8 cellular contexts compared by ENCODE assay signal in genomic region chr3:38040400-38040799, GRCh38. TPM values are rescaled to one million over a fixed set of nuclear protein-coding genes. Genes with fewer than 3 reads are reported as not detected.
A peak's percentile ranks its signal among the peaks of the same experiment; 100 is the strongest.
DNase-seq lines count a peak whose midpoint lies in the region; ATAC-seq and TF ChIP-seq lines count a peak whose summit lies in the region.
"Had no signal": no experiment of that assay in that cellular context is flagged by ENCODE, and none has a peak within 500 bp of the region (broad histone marks: within the 10 kb centered on the region; RNA-seq: fewer than 3 reads in every experiment).

No MANE protein-coding gene starts in this region.

- TF ChIP-seq CTCF in CD8-positive, alpha-beta T cell (IDR thresholded peaks at IDR 0.05): no peak
- no peak for TF ChIP-seq CTCF in OCI-LY1 (IDR thresholded peaks at IDR 0.05; ENCODE audit: low read length)
- TF ChIP-seq CTCF in neural progenitor cell (IDR thresholded peaks at IDR 0.05): no peak

- H3K4me2 ChIP-seq in OCI-LY1 (ENCODE audit: low read length) (peak overlapping the region; percentile 70; the same call in 1 of the 2 replicates), neural progenitor cell (no peak overlapping the region)
- H3K4me2 ChIP-seq: SK-N-SH had no signal

- H3K4me1 Mint-ChIP-seq in CD8-positive, alpha-beta T cell (ENCODE audit: low read depth): peaks cover 27% of the 10 kb centered on the region
- peaks cover 55% of the 10 kb centered on the region for H3K4me1 Mint-ChIP-seq in dendritic cell treated with granulocyte-macrophage colony-stimulating factor and Interleukin-4, amounts not matched to agents 40 ng/mL and 50 ng/mL, for 4 days (ENCODE audit: low read depth)
- peaks cover 10% of the 10 kb centered on the region for H3K4me1 Mint-ChIP-seq in neural progenitor cell

- peak overlapping the region; percentile 62 for H3K27ac ChIP-seq in CD8-positive, alpha-beta T cell (ENCODE audit: low read depth, low read length)
- no peak overlapping the region for H3K27ac ChIP-seq in OCI-LY1 (ENCODE audit: low read depth, low read length, poor library complexity, severe bottlenecking)
- no peak overlapping the region for H3K27ac ChIP-seq in neural progenitor cell

- H3K9me3 ChIP-seq in CD8-positive, alpha-beta T cell (ENCODE audit: low read length): no peaks in the 10 kb centered on the region
- H3K9me3 ChIP-seq in OCI-LY1 (ENCODE audit: low read length): no peaks in the 10 kb centered on the region
- no peaks in the 10 kb centered on the region for H3K9me3 ChIP-seq in neural progenitor cell (ENCODE audit: low read depth)
- H3K9me3 ChIP-seq: SK-N-SH had no signal

- H3K27me3 ChIP-seq in CD8-positive, alpha-beta T cell (ENCODE audit: insufficient read depth, low read length): no peaks in the 10 kb centered on the region
- H3K27me3 ChIP-seq in OCI-LY1 (ENCODE audit: insufficient read depth, low read length) (no peaks in the 10 kb centered on the region), neural progenitor cell (peaks cover 53% of the 10 kb centered on the region)

- H3K4me3 ChIP-seq in CD8-positive, alpha-beta T cell (ENCODE audit: low read depth, low read length): peak overlapping the region; percentile 65
- H3K4me3 ChIP-seq in OCI-LY1 (ENCODE audit: low read depth, low read length, poor library complexity, severe bottlenecking) (peak overlapping the region; percentile 60), neural progenitor cell (no peak overlapping the region)

- no peaks in the 10 kb centered on the region for H3F3A ChIP-seq in OCI-LY1 (ENCODE audit: insufficient read depth, low read length)
- peaks cover 7% of the 10 kb centered on the region for H3F3A ChIP-seq in neural progenitor cell (ENCODE audit: low read depth)

- H2AFZ ChIP-seq in OCI-LY1 (ENCODE audit: low read length) (no peak overlapping the region), neural progenitor cell (replicated peaks) (no peak overlapping the region)

- POLR2A ChIA-PET in CD8-positive, alpha-beta T cell (lab: Charles Lee): no interaction called here

- DNase-seq in CD8-positive, alpha-beta T cell: no peak
- DNase-seq in neural progenitor cell (ENCODE audit: low spot score) (no peak), NCI-H82 treated with DMSO at 0.1 percent for 48 hours (lab: John Stamatoyannopoulos, UW; ENCODE audit: unreplicated experiment) (no peak)
- DNase-seq: SK-N-SH had no signal

- no peak for ATAC-seq in CD8-positive, alpha-beta T cell
- no peak for ATAC-seq in HG03039 (IDR thresholded peaks at IDR 0.05; ENCODE audit: unreplicated experiment)
- ATAC-seq in HG03432 (IDR thresholded peaks at IDR 0.05; ENCODE audit: unreplicated experiment): no peak

- no peak overlapping the region for H3K9ac ChIP-seq in OCI-LY1 (ENCODE audit: low read length)
- H3K9ac ChIP-seq in neural progenitor cell: no peak overlapping the region
- H3K9ac ChIP-seq: SK-N-SH had no signal

- no peaks in the 10 kb centered on the region for H3K36me3 Mint-ChIP-seq in CD8-positive, alpha-beta T cell
- no peaks in the 10 kb centered on the region for H3K36me3 Mint-ChIP-seq in dendritic cell treated with granulocyte-macrophage colony-stimulating factor and Interleukin-4, amounts not matched to agents 40 ng/mL and 50 ng/mL, for 4 days (ENCODE audit: low read depth)
- no peaks in the 10 kb centered on the region for H3K36me3 Mint-ChIP-seq in neural progenitor cell

- no peaks in the 10 kb centered on the region for H3K79me2 ChIP-seq in OCI-LY1 (ENCODE audit: insufficient read depth, low read length)
- H3K79me2 ChIP-seq in neural progenitor cell (ENCODE audit: low read depth): no peaks in the 10 kb centered on the region

- H3K36me3 ChIP-seq in CD8-positive, alpha-beta T cell (ENCODE audit: insufficient read depth, low read length): no peaks in the 10 kb centered on the region
- H3K36me3 ChIP-seq in OCI-LY1 (ENCODE audit: insufficient read depth, low read length): no peaks in the 10 kb centered on the region
- no peaks in the 10 kb centered on the region for H3K36me3 ChIP-seq in neural progenitor cell

- H3K27ac Mint-ChIP-seq in CD8-positive, alpha-beta T cell: peak overlapping the region; percentile 96
- H3K27ac Mint-ChIP-seq in dendritic cell treated with granulocyte-macrophage colony-stimulating factor and Interleukin-4, amounts not matched to agents 40 ng/mL and 50 ng/mL, for 4 days: peak overlapping the region; percentile 84
- H3K27ac Mint-ChIP-seq in neural progenitor cell: no peak overlapping the region

- CTCF ChIA-PET in CD8-positive, alpha-beta T cell (lab: Charles Lee): interaction anchor here (0.6 to 4.6 kb wide), 6 partner anchors 9 to 184 kb away, joined by 3 to 23 read pairs (median 4); no protein-coding TSS in a partner anchor

- peak overlapping the region; percentile 83 for H3K4me3 Mint-ChIP-seq in CD8-positive, alpha-beta T cell
- no peak overlapping the region for H3K4me3 Mint-ChIP-seq in dendritic cell treated with granulocyte-macrophage colony-stimulating factor and Interleukin-4, amounts not matched to agents 40 ng/mL and 50 ng/mL, for 4 days
- H3K4me3 Mint-ChIP-seq in neural progenitor cell: peak overlapping the region; percentile 81

- H3K9me3 Mint-ChIP-seq in CD8-positive, alpha-beta T cell: peaks cover 3% of the 10 kb centered on the region
- H3K9me3 Mint-ChIP-seq in dendritic cell treated with granulocyte-macrophage colony-stimulating factor and Interleukin-4, amounts not matched to agents 40 ng/mL and 50 ng/mL, for 4 days: no peaks in the 10 kb centered on the region
- no peaks in the 10 kb centered on the region for H3K9me3 Mint-ChIP-seq in neural progenitor cell

- peaks cover 25% of the 10 kb centered on the region for H3K4me1 ChIP-seq in CD8-positive, alpha-beta T cell (ENCODE audit: insufficient read depth, low read length)
- H3K4me1 ChIP-seq in OCI-LY1 (ENCODE audit: insufficient read depth, low read length, severe bottlenecking): peaks cover 19% of the 10 kb centered on the region
- peaks cover 3% of the 10 kb centered on the region for H3K4me1 ChIP-seq in neural progenitor cell

- intact Hi-C loops in CD8-positive, alpha-beta T cell (cut with DNase I, micrococcal nuclease): loop anchor here in 1 of 2 experiments (1.0 kb wide), 2 partner anchors 36 to 66 kb away; no protein-coding TSS in a partner anchor
- intact Hi-C loops in dendritic cell treated with granulocyte-macrophage colony-stimulating factor and Interleukin-4, amounts not matched to agents 40 ng/mL and 50 ng/mL, for 4 days (cut with micrococcal nuclease): no loop called here

- H3K27me3 Mint-ChIP-seq in CD8-positive, alpha-beta T cell (ENCODE audit: low read depth): no peaks in the 10 kb centered on the region
- no peaks in the 10 kb centered on the region for H3K27me3 Mint-ChIP-seq in dendritic cell treated with granulocyte-macrophage colony-stimulating factor and Interleukin-4, amounts not matched to agents 40 ng/mL and 50 ng/mL, for 4 days
- peaks cover 20% of the 10 kb centered on the region for H3K27me3 Mint-ChIP-seq in neural progenitor cell (ENCODE audit: insufficient read depth, low read depth)

- H4K20me1 ChIP-seq in OCI-LY1 (ENCODE audit: insufficient read depth, low read length) (no peaks in the 10 kb centered on the region), neural progenitor cell (ENCODE audit: low read depth) (no peaks in the 10 kb centered on the region)

- H3K9me2 ChIP-seq in OCI-LY1 (ENCODE audit: low read depth, low read length): no peaks in the 10 kb centered on the region
- H3K9me2 ChIP-seq: SK-N-SH had no signal

RNA-seq across cellular contexts. Expression of gene DLEC1, which starts 1.4 kb away (rescaled TPM):
- 1 to 10 TPM; 1.8 to 1.9 TPM for total RNA-seq in CD8-positive, alpha-beta T cell
- 0.60 and 1.4 TPM in 2 replicates for total RNA-seq in neural progenitor cell (ENCODE audit: low replicate concordance)

RNA-seq across cellular contexts. Expression of gene PLCD1, which starts 11.0 kb away (rescaled TPM):
- 10 to 100 TPM; 64.4 to 70.8 TPM for total RNA-seq in CD8-positive, alpha-beta T cell
- 38.6 and 42.4 TPM in 2 replicates for total RNA-seq in neural progenitor cell (ENCODE audit: low replicate concordance)

RNA-seq across cellular contexts. Expression of gene VILL, which starts 49.8 kb away (rescaled TPM):
- 10 to 100 TPM; 19.0 to 19.6 TPM for total RNA-seq in CD8-positive, alpha-beta T cell
- 4.9 and 5.6 TPM in 2 replicates for total RNA-seq in neural progenitor cell (ENCODE audit: low replicate concordance)
